17 cellular contexts compared by ENCODE assay signal in genomic region chr4:53885668-53886067, GRCh38.
"Had no signal": no experiment of that assay in that cellular context is flagged by ENCODE, and none has a peak within 500 bp of the region (broad histone marks: within the 10 kb centered on the region; RNA-seq: fewer than 3 reads in every experiment).

No MANE protein-coding gene starts in this region.

- H2AFZ ChIP-seq: parathyroid adenoma had no signal

- H3K27ac ChIP-seq: colonic mucosa, gastrocnemius medialis, parathyroid adenoma, SK-N-MC, VCaP had no signal

- DNase-seq: activated CD4-positive, alpha-beta memory T cell treated with anti-CD3 and anti-CD28 coated beads, Interleukin-2, amount 10 ng/mL, durations not matched to agents 7 days and 5 days; activated gamma-delta T cell treated with Interleukin-2 at 50 U/mL for 16 hours; activated naive CD8-positive, alpha-beta T cell treated with anti-CD3 and anti-CD28 coated beads, Interleukin-2, amount 10 ng/mL, durations not matched to agents 7 days and 5 days; activated T-cell treated with anti-CD3 and anti-CD28 coated beads, Interleukin-2, amount 50 U/mL, for 48 hours; caudate nucleus; colonic mucosa; effector CD4-positive, alpha-beta T cell; nephron progenitor cell; sigmoid colon; stimulated activated CD4-positive, alpha-beta T cell treated with anti-CD3 and anti-CD28 coated beads, Interleukin-2, amount 100 ng/mL, for 24 hours; stimulated activated naive CD4-positive, alpha-beta T cell; T-helper 1 cell had no signal

- H3K9me3 ChIP-seq: colonic mucosa, gastrocnemius medialis, sigmoid colon had no signal

- FAIRE-seq: astrocyte had no signal

- H3K79me2 ChIP-seq: parathyroid adenoma had no signal

- H3K36me3 ChIP-seq: colonic mucosa, gastrocnemius medialis, sigmoid colon had no signal

- H3K4me3 ChIP-seq: colonic mucosa, gastrocnemius medialis, sigmoid colon, SK-N-MC had no signal

- ATAC-seq: gastrocnemius medialis had no signal

- H3K27me3 ChIP-seq: colonic mucosa, gastrocnemius medialis, sigmoid colon had no signal

- H3K4me1 ChIP-seq: colonic mucosa, gastrocnemius medialis, parathyroid adenoma, sigmoid colon had no signal
